ENCODE assay signal across 8 cellular contexts in genomic region chr17:58344791-58345157, GRCh38. TPM values are rescaled to one million over a fixed set of nuclear protein-coding genes. Genes with fewer than 3 reads are reported as not detected.
DNase-seq lines count a peak whose midpoint lies in the region; ATAC-seq, FAIRE-seq and TF ChIP-seq lines count a peak whose summit lies in the region.

No MANE protein-coding gene starts in this region.

- H3K4me3 Mint-ChIP-seq in progenitor cell of endocrine pancreas (ENCODE audit: low read depth) (no peak overlapping the region), type B pancreatic cell (no peak overlapping the region)

- H3K4me2 ChIP-seq in HepG2 (ENCODE audit: low read depth, low read length): no peak overlapping the region
- no peak overlapping the region for H3K4me2 ChIP-seq in smooth muscle cell

- no peaks in the 10 kb centered on the region for H3K9me3 ChIP-seq in HepG2 (ENCODE audit: low read length)
- no peaks in the 10 kb centered on the region for H3K9me3 ChIP-seq in smooth muscle cell (replicated peaks; ENCODE audit: low read depth)

- H3K9ac ChIP-seq in HepG2 (ENCODE audit: insufficient read depth, low read depth, low read length): no peak overlapping the region
- no peak overlapping the region for H3K9ac ChIP-seq in smooth muscle cell (ENCODE audit: low read depth)

- peaks cover 18% of the 10 kb centered on the region for H3F3A ChIP-seq in smooth muscle cell (ENCODE audit: low read depth)

- peak; percentile 31 for ATAC-seq in GM18858 (IDR thresholded peaks at IDR 0.05; ENCODE audit: unreplicated experiment)
- peak; percentile 43 for ATAC-seq in HG02884 (IDR thresholded peaks at IDR 0.05; ENCODE audit: unreplicated experiment)
- peak; percentile 18 for ATAC-seq in HepG2

- H3K27ac ChIP-seq in HepG2 (ENCODE audit: extremely low read length, insufficient read depth, low read length) (no peak overlapping the region), smooth muscle cell (ENCODE audit: low read depth) (no peak overlapping the region)

- H3K27me3 ChIP-seq in HepG2 (ENCODE audit: control insufficient read depth in 1 of 2, insufficient read depth in 2 of 2, low read length in 2 of 2) (no peaks in the 10 kb centered on the region), smooth muscle cell (ENCODE audit: low read depth) (no peaks in the 10 kb centered on the region)

- H3K4me3 ChIP-seq in HepG2 (replicated peaks in 1 of 3; ENCODE audit: insufficient read depth in 1 of 3, low read depth in 2 of 3, low read length in 3 of 3) (no peak overlapping the region), smooth muscle cell (no peak overlapping the region)

- FAIRE-seq in HepG2 (lab: Jason Lieb, UNC): no peak

- H3K27ac Mint-ChIP-seq in progenitor cell of endocrine pancreas (no peak overlapping the region), type B pancreatic cell (no peak overlapping the region)

- no peak for TF ChIP-seq POLR2A in HepG2 (IDR thresholded peaks at IDR 0.05; ENCODE audit: insufficient read depth in 1 of 2, low read depth in 2 of 2, low read length in 2 of 2)

- TF ChIP-seq CTCF in HepG2 (CRISPR knock-in tag; IDR thresholded peaks at IDR 0.05): 0 out of 2 replicates have a peak, but pooled peaks have one; percentile 13
- no peak for TF ChIP-seq CTCF in smooth muscle cell (IDR thresholded peaks at IDR 0.05; ENCODE audit: borderline replicate concordance, insufficient read depth, poor library complexity, severe bottlenecking)
- TF ChIP-seq CTCF in progenitor cell of endocrine pancreas (IDR thresholded peaks at IDR 0.05; ENCODE audit: unreplicated experiment): no peak
- TF ChIP-seq CTCF in type B pancreatic cell (conservative IDR thresholded peaks at IDR 0.05): no peak

- H3K36me3 ChIP-seq in HepG2 (replicated peaks in 1 of 2; ENCODE audit: control insufficient read depth in 1 of 2, insufficient read depth in 2 of 2, low read length in 2 of 2) (peaks cover 35 to 61% of the 10 kb centered on the region in 2 experiments), smooth muscle cell (ENCODE audit: low read depth) (peaks cover 24% of the 10 kb centered on the region)

- in situ Hi-C loops in HepG2 (cut with HindIII; ENCODE audit: extremely low pct_ligation_motif_present, low pct_unique_long_range_greater_than_20kb): no loop called here

- peaks cover 1% of the 10 kb centered on the region for H3K4me1 Mint-ChIP-seq in progenitor cell of endocrine pancreas (ENCODE audit: low read depth)
- peaks cover 3% of the 10 kb centered on the region for H3K4me1 Mint-ChIP-seq in type B pancreatic cell (ENCODE audit: unreplicated experiment)

- H3K79me2 ChIP-seq in HepG2 (ENCODE audit: insufficient read depth, low read length): peaks cover 3% of the 10 kb centered on the region
- peaks cover 8% of the 10 kb centered on the region for H3K79me2 ChIP-seq in smooth muscle cell (ENCODE audit: low read depth)

- H3K27me3 Mint-ChIP-seq in progenitor cell of endocrine pancreas (no peaks in the 10 kb centered on the region), type B pancreatic cell (no peaks in the 10 kb centered on the region)

- BruUV-seq in HepG2 (replicated peaks; lab: Mats Ljungman, UMichigan): no TSS peak

- peaks cover 26% of the 10 kb centered on the region for H3K36me3 Mint-ChIP-seq in progenitor cell of endocrine pancreas (ENCODE audit: insufficient read depth)
- H3K36me3 Mint-ChIP-seq in type B pancreatic cell: peaks cover 29% of the 10 kb centered on the region

- TF ChIP-seq RAD21 in HepG2 (CRISPR knock-in tag; IDR thresholded peaks at IDR 0.05): no peak

- H4K20me1 ChIP-seq in HepG2 (ENCODE audit: insufficient read depth, low read length): no peaks in the 10 kb centered on the region
- H4K20me1 ChIP-seq in smooth muscle cell (ENCODE audit: low read depth): no peaks in the 10 kb centered on the region

- TF ChIP-seq EP300 in HepG2 (IDR thresholded peaks at IDR 0.05; ENCODE audit: low read depth in 2 of 2, low read length in 2 of 2) (no peak), HepG2 (CRISPR knock-in tag; IDR thresholded peaks at IDR 0.05; ENCODE audit: borderline replicate concordance) (no peak)

- intact Hi-C loops in HepG2 (cut with micrococcal nuclease; ENCODE audit: unreplicated experiment): no loop called here

- 92% methylated on average over 2 of the region's 2 CpGs for WGBS in HepG2 (ENCODE audit: low lambda C conversion rate)
- WGBS in smooth muscle cell (ENCODE audit: low lambda C conversion rate): 92% methylated on average over 2 of the region's 2 CpGs

- CTCF ChIA-PET in HepG2 (lab: Yijun Ruan, JAX; ENCODE audit: low intra/inter-chr PET ratio, low total read pairs): no interaction called here

- no peaks in the 10 kb centered on the region for H3K9me3 Mint-ChIP-seq in progenitor cell of endocrine pancreas (ENCODE audit: low read depth)
- no peaks in the 10 kb centered on the region for H3K9me3 Mint-ChIP-seq in type B pancreatic cell

- DNase-seq in T-helper 9 cell (peak; percentile 41), HepG2 (ENCODE audit: low spot score) (no peak), SW 1271 (lab: John Stamatoyannopoulos, UW) (no peak), smooth muscle cell (lab: John Stamatoyannopoulos, UW; ENCODE audit: unreplicated experiment) (no peak), progenitor cell of endocrine pancreas (ENCODE audit: low spot score, unreplicated experiment) (no peak), type B pancreatic cell (ENCODE audit: extremely low spot score, unreplicated experiment) (no peak)

- no peak overlapping the region for H2AFZ ChIP-seq in HepG2 (ENCODE audit: low read length)
- H2AFZ ChIP-seq in smooth muscle cell (ENCODE audit: low read depth): no peak overlapping the region

- POLR2A ChIA-PET in HepG2 (lab: Yijun Ruan, JAX): interaction anchor here (0.7 to 5.3 kb wide), 11 partner anchors 7 to 170 kb away, joined by 3 to 39 read pairs (median 6); partner anchors contain the start of genes MTMR4, RNF43 and SUPT4H1

- H3K4me1 ChIP-seq in HepG2 (ENCODE audit: insufficient read depth, low read length): peaks cover 5% of the 10 kb centered on the region; the same call in 1 of the 2 replicates
- H3K4me1 ChIP-seq in smooth muscle cell (ENCODE audit: low read depth): no peaks in the 10 kb centered on the region

RNA-seq across cellular contexts. Expression of gene SUPT4H1, which starts 7.2 kb away (rescaled TPM):
- total RNA-seq in HepG2 (2016; rRNA removed; fragmentation: Illumina TruSeq; extraction: Trizol) (155 and 252 TPM in 2 replicates), smooth muscle cell (58.5 and 66.1 TPM in 2 replicates), progenitor cell of endocrine pancreas (89.6 and 95.7 TPM in 2 replicates), type B pancreatic cell (ENCODE audit: low replicate concordance) (75.7 and 82.9 TPM in 2 replicates)
- 72.2 and 76.4 TPM in 2 replicates for total RNA-seq in HepG2 (2016; cell fraction: cytosol; rRNA removed; fragmentation: Illumina TruSeq; extraction: Trizol; ENCODE audit: low read depth)
- 169 and 290 TPM in 2 replicates for total RNA-seq in HepG2 (2016; cell fraction: insoluble cytoplasmic fraction; rRNA removed; fragmentation: Illumina TruSeq; extraction: Trizol)
- 130 and 134 TPM in 2 replicates for total RNA-seq in HepG2 (2016; cell fraction: membrane; rRNA removed; fragmentation: Illumina TruSeq; extraction: Trizol)
- total RNA-seq in HepG2 (2016; cell fraction: nucleus; rRNA removed; fragmentation: Illumina TruSeq; extraction: Trizol): 74.4 and 75.7 TPM in 2 replicates
- polyA plus RNA-seq in HepG2 (2011; rRNA removed) (231 and 244 TPM in 2 replicates), smooth muscle cell (92.4 and 107 TPM in 2 replicates)
- polyA plus RNA-seq in HepG2 (2011; cell fraction: cytosol; rRNA removed): 148 and 229 TPM in 2 replicates
- polyA plus RNA-seq in HepG2 (2011; cell fraction: nucleus; rRNA removed): 65.5 and 71.0 TPM in 2 replicates
- polyA plus RNA-seq in HepG2 (2012): 227 and 249 TPM in 2 replicates
- 105 and 107 TPM in 2 replicates for polyA plus RNA-seq in HepG2 (2016; cell fraction: cytosol; fragmentation: Illumina TruSeq; extraction: Trizol; ENCODE audit: low read depth)
- 309 and 341 TPM in 2 replicates for polyA plus RNA-seq in HepG2 (2016; cell fraction: insoluble cytoplasmic fraction; fragmentation: Illumina TruSeq; extraction: Trizol; ENCODE audit: low read depth)
- polyA plus RNA-seq in HepG2 (2016; cell fraction: membrane; fragmentation: Illumina TruSeq; extraction: Trizol; ENCODE audit: low read depth): 144 and 156 TPM in 2 replicates
- polyA plus RNA-seq in HepG2 (2016; cell fraction: nucleus; fragmentation: Illumina TruSeq; extraction: Trizol; ENCODE audit: insufficient read depth, low read depth): 164 and 191 TPM in 2 replicates
- polyA minus RNA-seq in HepG2 (2011; rRNA and poly(A)+ RNA removed; ENCODE audit: low replicate concordance): 68.7 and 109 TPM in 2 replicates
- 45.1 and 56.8 TPM in 2 replicates for polyA minus RNA-seq in HepG2 (2011; cell fraction: cytosol; rRNA and poly(A)+ RNA removed)
- polyA minus RNA-seq in HepG2 (2011; cell fraction: nucleus; rRNA and poly(A)+ RNA removed): 51.9 and 61.5 TPM in 2 replicates

RNA-seq across cellular contexts. Expression of gene TSPOAP1, which starts 16.2 kb away (rescaled TPM):
- total RNA-seq in HepG2 (2016; rRNA removed; fragmentation: Illumina TruSeq; extraction: Trizol) (not detected in 2 replicates), smooth muscle cell (4.3 and 7.0 TPM in 2 replicates), progenitor cell of endocrine pancreas (101 and 105 TPM in 2 replicates), type B pancreatic cell (ENCODE audit: low replicate concordance) (9.7 and 18.4 TPM in 2 replicates)
- not detected in 2 replicates for total RNA-seq in HepG2 (2016; cell fraction: cytosol; rRNA removed; fragmentation: Illumina TruSeq; extraction: Trizol; ENCODE audit: low read depth)
- not detected in 2 replicates for total RNA-seq in HepG2 (2016; cell fraction: insoluble cytoplasmic fraction; rRNA removed; fragmentation: Illumina TruSeq; extraction: Trizol)
- not detected in 2 replicates for total RNA-seq in HepG2 (2016; cell fraction: membrane; rRNA removed; fragmentation: Illumina TruSeq; extraction: Trizol)
- total RNA-seq in HepG2 (2016; cell fraction: nucleus; rRNA removed; fragmentation: Illumina TruSeq; extraction: Trizol): not detected in 2 replicates
- polyA plus RNA-seq in HepG2 (2011; rRNA removed) (0.25 TPM in 1 of 2 replicates, not detected in the other), smooth muscle cell (11.7 and 18.3 TPM in 2 replicates)
- polyA plus RNA-seq in HepG2 (2011; cell fraction: cytosol; rRNA removed): 0.03 TPM in 1 of 2 replicates, not detected in the other
- 0.09 and 0.50 TPM in 2 replicates for polyA plus RNA-seq in HepG2 (2011; cell fraction: nucleus; rRNA removed)
- 0.03 TPM in 1 of 2 replicates, not detected in the other for polyA plus RNA-seq in HepG2 (2012)
- not detected in 2 replicates for polyA plus RNA-seq in HepG2 (2016; cell fraction: cytosol; fragmentation: Illumina TruSeq; extraction: Trizol; ENCODE audit: low read depth)
- not detected in 2 replicates for polyA plus RNA-seq in HepG2 (2016; cell fraction: insoluble cytoplasmic fraction; fragmentation: Illumina TruSeq; extraction: Trizol; ENCODE audit: low read depth)
- not detected in 2 replicates for polyA plus RNA-seq in HepG2 (2016; cell fraction: membrane; fragmentation: Illumina TruSeq; extraction: Trizol; ENCODE audit: low read depth)
- polyA plus RNA-seq in HepG2 (2016; cell fraction: nucleus; fragmentation: Illumina TruSeq; extraction: Trizol; ENCODE audit: insufficient read depth, low read depth): not detected in 2 replicates
- polyA minus RNA-seq in HepG2 (2011; rRNA and poly(A)+ RNA removed; ENCODE audit: low replicate concordance): 0.26 TPM in 1 of 2 replicates, not detected in the other
- not detected in 2 replicates for polyA minus RNA-seq in HepG2 (2011; cell fraction: cytosol; rRNA and poly(A)+ RNA removed)
- polyA minus RNA-seq in HepG2 (2011; cell fraction: nucleus; rRNA and poly(A)+ RNA removed): under 0.01 TPM in 1 of 2 replicates, not detected in the other
